Comparison of ENCODE assay signal across 1 cellular context in genomic region chrX:154517101-154517781, GRCh38.
A peak's percentile ranks its signal among the peaks of the same experiment; 100 is the strongest.
TF ChIP-seq lines count a peak whose summit lies in the region.

No MANE protein-coding gene starts in this region.

TF ChIP-seq in HepG2, 621 proteins besides CTCF, POLR2A, EP300 and RAD21 (continued from another document and continues in another):
- no peak for TF ChIP-seq ZNF33A (CRISPR knock-in tag; IDR thresholded peaks at IDR 0.05; ENCODE audit: borderline replicate concordance)
- no peak for TF ChIP-seq RELA (CRISPR knock-in tag; IDR thresholded peaks at IDR 0.05)
- no peak for TF ChIP-seq CREM (IDR thresholded peaks at IDR 0.05)
- no peak for TF ChIP-seq CREM (CRISPR knock-in tag; IDR thresholded peaks at IDR 0.05)
- TF ChIP-seq AHR (CRISPR knock-in tag; IDR thresholded peaks at IDR 0.05), result no peak
- TF ChIP-seq PHB2 (IDR thresholded peaks at IDR 0.05; ENCODE audit: partially characterized antibody), result no peak
- no peak for TF ChIP-seq ZNF326 (CRISPR knock-in tag; IDR thresholded peaks at IDR 0.05; ENCODE audit: borderline replicate concordance)
- TF ChIP-seq ZNF768 (CRISPR knock-in tag; IDR thresholded peaks at IDR 0.05), result no peak
- TF ChIP-seq ZNF230 (CRISPR knock-in tag; IDR thresholded peaks at IDR 0.05), result no peak
- TF ChIP-seq MATR3 (CRISPR knock-in tag; IDR thresholded peaks at IDR 0.05), result no peak
- no peak for TF ChIP-seq KLF12 (CRISPR knock-in tag; IDR thresholded peaks at IDR 0.05; ENCODE audit: borderline replicate concordance)
- TF ChIP-seq ZNF839 (CRISPR knock-in tag; IDR thresholded peaks at IDR 0.05; ENCODE audit: borderline replicate concordance), result no peak
- no peak for TF ChIP-seq DPF2 (CRISPR knock-in tag; IDR thresholded peaks at IDR 0.05; ENCODE audit: borderline replicate concordance, low read depth)
- TF ChIP-seq MZF1 (CRISPR knock-in tag; IDR thresholded peaks at IDR 0.05; ENCODE audit: borderline replicate concordance), result no peak
- TF ChIP-seq GRHL1 (CRISPR knock-in tag; conservative IDR thresholded peaks at IDR 0.05), result no peak
- TF ChIP-seq BCL6 (CRISPR knock-in tag; IDR thresholded peaks at IDR 0.05), result no peak
- no peak for TF ChIP-seq HES4 (CRISPR knock-in tag; IDR thresholded peaks at IDR 0.05; ENCODE audit: borderline replicate concordance)
- no peak for TF ChIP-seq ZNF580 (CRISPR knock-in tag; IDR thresholded peaks at IDR 0.05; ENCODE audit: borderline replicate concordance, low read depth)
- TF ChIP-seq ZNF780A (CRISPR knock-in tag; IDR thresholded peaks at IDR 0.05), result no peak
- TF ChIP-seq NFE2L2 (IDR thresholded peaks at IDR 0.05; ENCODE audit: low read length), result no peak
- no peak for TF ChIP-seq RBM22 (optimal IDR thresholded peaks at IDR 0.05; ENCODE audit: low read length)
- TF ChIP-seq ISL2 (CRISPR knock-in tag; IDR thresholded peaks at IDR 0.05), result no peak
- TF ChIP-seq ZNF441 (CRISPR knock-in tag; IDR thresholded peaks at IDR 0.05; ENCODE audit: borderline replicate concordance), result no peak
- TF ChIP-seq ZNF337 (CRISPR knock-in tag; IDR thresholded peaks at IDR 0.05; ENCODE audit: borderline replicate concordance, low read depth), result no peak
- no peak for TF ChIP-seq ZNF232 (CRISPR knock-in tag; IDR thresholded peaks at IDR 0.05; ENCODE audit: borderline replicate concordance)
- TF ChIP-seq CREBL2 (CRISPR knock-in tag; IDR thresholded peaks at IDR 0.05; ENCODE audit: borderline replicate concordance), result no peak
- TF ChIP-seq FOXO1 (CRISPR knock-in tag; IDR thresholded peaks at IDR 0.05), result no peak
- TF ChIP-seq MIXL1 (CRISPR knock-in tag; IDR thresholded peaks at IDR 0.05), result no peak
- no peak for TF ChIP-seq FOXP1 (IDR thresholded peaks at IDR 0.05)
- TF ChIP-seq FOXP1 (CRISPR knock-in tag; IDR thresholded peaks at IDR 0.05), result no peak
- TF ChIP-seq YEATS2 (CRISPR knock-in tag; IDR thresholded peaks at IDR 0.05; ENCODE audit: borderline replicate concordance), result no peak
- TF ChIP-seq ZNF644 (CRISPR knock-in tag; IDR thresholded peaks at IDR 0.05; ENCODE audit: low read depth), result no peak
- TF ChIP-seq UBTF (CRISPR knock-in tag; IDR thresholded peaks at IDR 0.05), result no peak; the same call in 1 of the 2 replicates
- no peak for TF ChIP-seq DNMT3B (CRISPR knock-in tag; conservative IDR thresholded peaks at IDR 0.05)
- TF ChIP-seq KDM2A (CRISPR knock-in tag; IDR thresholded peaks at IDR 0.05; ENCODE audit: borderline replicate concordance, low read depth), result no peak; the same call in 1 of the 2 replicates
- TF ChIP-seq POGK (CRISPR knock-in tag; conservative IDR thresholded peaks at IDR 0.05), result no peak
- peak; percentile 49; the same call in 1 of the 2 replicates for TF ChIP-seq ZNF691 (CRISPR knock-in tag; IDR thresholded peaks at IDR 0.05; ENCODE audit: borderline replicate concordance, low read depth)
- no peak for TF ChIP-seq NAIF1 (CRISPR knock-in tag; IDR thresholded peaks at IDR 0.05; ENCODE audit: borderline replicate concordance)
- TF ChIP-seq CHCHD3 (CRISPR knock-in tag; IDR thresholded peaks at IDR 0.05), result no peak
- no peak for TF ChIP-seq ZNF609 (CRISPR knock-in tag; IDR thresholded peaks at IDR 0.05; ENCODE audit: borderline replicate concordance)
- no peak for TF ChIP-seq NFIB (CRISPR knock-in tag; IDR thresholded peaks at IDR 0.05; ENCODE audit: borderline replicate concordance)
- no peak for TF ChIP-seq ZFYVE20 (CRISPR knock-in tag; IDR thresholded peaks at IDR 0.05; ENCODE audit: borderline replicate concordance, low read depth)
- no peak for TF ChIP-seq HOXA7 (CRISPR knock-in tag; IDR thresholded peaks at IDR 0.05)
- TF ChIP-seq ZNF816 (CRISPR knock-in tag; IDR thresholded peaks at IDR 0.05; ENCODE audit: borderline replicate concordance), result no peak
- TF ChIP-seq LRRFIP1 (CRISPR knock-in tag; conservative IDR thresholded peaks at IDR 0.05), result no peak
- TF ChIP-seq MAFF (IDR thresholded peaks at IDR 0.05; ENCODE audit: low read depth, low read length), result no peak
- TF ChIP-seq TIGD3 (CRISPR knock-in tag; IDR thresholded peaks at IDR 0.05; ENCODE audit: borderline replicate concordance), result no peak
- TF ChIP-seq SATB2 (CRISPR knock-in tag; IDR thresholded peaks at IDR 0.05), result no peak
- no peak for TF ChIP-seq HHEX (CRISPR knock-in tag; IDR thresholded peaks at IDR 0.05)
- TF ChIP-seq MLLT10 (CRISPR knock-in tag; IDR thresholded peaks at IDR 0.05), result no peak
- no peak for TF ChIP-seq ZBTB20 (CRISPR knock-in tag; IDR thresholded peaks at IDR 0.05; ENCODE audit: borderline replicate concordance, low read depth)
- TF ChIP-seq CCAR2 (optimal IDR thresholded peaks at IDR 0.05; ENCODE audit: low read depth, low read length), result no peak
- TF ChIP-seq ZNF724P (CRISPR knock-in tag; IDR thresholded peaks at IDR 0.05; ENCODE audit: borderline replicate concordance), result no peak
- no peak for TF ChIP-seq ZNF572 (CRISPR knock-in tag; IDR thresholded peaks at IDR 0.05)
- TF ChIP-seq THYN1 (CRISPR knock-in tag; IDR thresholded peaks at IDR 0.05; ENCODE audit: borderline replicate concordance, low read depth), result no peak
- TF ChIP-seq NR2F2 (IDR thresholded peaks at IDR 0.05; ENCODE audit: borderline replicate concordance, low read depth), result peak; percentile 46; the same call in 1 of the 2 replicates
